8 cellular contexts compared by ENCODE assay signal in the genomic region with DNA sequence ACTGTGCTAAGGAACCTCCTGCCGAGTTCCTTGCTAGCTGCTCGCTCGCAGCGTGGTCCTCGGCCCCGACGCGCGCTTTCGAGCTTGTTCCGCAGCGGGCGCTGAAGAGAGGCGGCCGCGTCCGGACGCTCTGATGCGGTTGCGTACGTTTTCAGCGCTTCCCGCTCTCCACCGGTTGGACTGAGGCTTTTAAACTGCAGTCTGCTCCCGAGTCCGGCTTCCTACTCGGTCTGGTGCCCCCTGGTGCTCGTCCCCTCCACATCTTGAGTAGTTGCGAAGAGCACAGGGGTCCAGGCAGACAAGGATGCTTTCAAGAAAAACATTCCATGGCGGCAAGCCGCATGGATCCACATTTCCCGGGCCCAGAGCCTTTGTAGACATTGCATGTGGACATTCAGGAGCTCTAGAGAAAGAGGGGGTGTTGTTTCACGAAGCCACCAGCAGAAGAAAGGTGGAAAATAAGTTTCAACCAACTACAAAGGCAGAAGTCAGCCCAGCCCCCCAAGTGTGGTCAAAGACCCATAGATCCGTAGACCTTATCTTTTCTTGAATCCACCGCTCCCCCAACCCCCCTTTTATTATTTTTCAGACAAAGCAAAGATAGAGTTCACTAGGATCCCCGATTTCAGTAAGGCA. TPM values are rescaled to one million over a fixed set of nuclear protein-coding genes. Genes with fewer than 3 reads are reported as not detected.
DNase-seq lines count a peak whose midpoint lies in the region; ATAC-seq, FAIRE-seq and TF ChIP-seq lines count a peak whose summit lies in the region.

No MANE protein-coding gene starts in this region.

- peak overlapping the region; percentile 67 for H3K9ac ChIP-seq in keratinocyte (ENCODE audit: control insufficient read depth, extremely low read depth, insufficient read depth, low read length)

- H3K4me2 ChIP-seq in keratinocyte (ENCODE audit: control insufficient read depth, extremely low read depth, insufficient read depth, low read depth, low read length), result peak overlapping the region; percentile 98

- no peaks in the 10 kb centered on the region for H3K27me3 ChIP-seq in keratinocyte (ENCODE audit: control insufficient read depth, extremely low read depth, insufficient read depth, low read length)

- peak overlapping the region; percentile 76 for H2AFZ ChIP-seq in keratinocyte (ENCODE audit: control insufficient read depth, low read length)

- FAIRE-seq in keratinocyte (lab: Jason Lieb, UNC), result peak; percentile 74

- peaks cover 19% of the 10 kb centered on the region for H3K36me3 Mint-ChIP-seq in activated B cell treated with CpG ODN at 0.5 μM for 24 hours (ENCODE audit: low read depth)
- H3K36me3 Mint-ChIP-seq in central memory CD8-positive, alpha-beta T cell (ENCODE audit: insufficient read depth), result peaks cover 21% of the 10 kb centered on the region

- intact Hi-C loops in activated B cell treated with CpG ODN at 0.5 μM for 24 hours (cut with micrococcal nuclease), result loop anchor here (1.0 to 2.0 kb wide), 9 partner anchors 32 to 183 kb away; no protein-coding TSS in a partner anchor

- H3K9me1 ChIP-seq in keratinocyte (ENCODE audit: control insufficient read depth, extremely low read depth, insufficient read depth, low read length), result no peaks in the 10 kb centered on the region

- H3K27ac ChIP-seq in keratinocyte (ENCODE audit: control insufficient read depth, insufficient read depth, low read length), result peak overlapping the region; percentile 63

- peaks cover 36% of the 10 kb centered on the region for H3K79me2 ChIP-seq in keratinocyte (ENCODE audit: control insufficient read depth, insufficient read depth, low read length)

- ATAC-seq in GM18873 (IDR thresholded peaks at IDR 0.05; ENCODE audit: low FRiP score, unreplicated experiment) (peak; percentile 43), HG03135 (IDR thresholded peaks at IDR 0.05; ENCODE audit: unreplicated experiment) (peak; percentile 36), activated B cell treated with CpG ODN at 0.5 μM for 24 hours (ENCODE audit: low read depth) (peak; percentile 47)
- peak; percentile 16 for ATAC-seq in central memory CD8-positive, alpha-beta T cell (replicated peaks; ENCODE audit: extremely low read depth, poor library complexity, severe bottlenecking)

- peaks cover 25% of the 10 kb centered on the region for H3K4me1 ChIP-seq in keratinocyte (ENCODE audit: control insufficient read depth, extremely low read depth, insufficient read depth, low read length)

- no peaks in the 10 kb centered on the region for H3K27me3 Mint-ChIP-seq in activated B cell treated with CpG ODN at 0.5 μM for 24 hours
- H3K27me3 Mint-ChIP-seq in central memory CD8-positive, alpha-beta T cell, result no peaks in the 10 kb centered on the region

- no peaks in the 10 kb centered on the region for H3K36me3 ChIP-seq in keratinocyte (ENCODE audit: control insufficient read depth in 2 of 2, extremely low read depth in 1 of 2, insufficient read depth in 2 of 2, low read length in 2 of 2)

- CTCF ChIA-PET in activated B cell treated with CpG ODN at 0.5 μM for 24 hours (lab: Charles Lee), result interaction anchor here (0.7 to 6.2 kb wide), 36 partner anchors 8 to 181 kb away, joined by 3 to 87 read pairs (median 4); no protein-coding TSS in a partner anchor

- peaks cover 24% of the 10 kb centered on the region for H4K20me1 ChIP-seq in keratinocyte (ENCODE audit: control insufficient read depth, extremely low read depth, insufficient read depth, low read length)

- H3K27ac Mint-ChIP-seq in activated B cell treated with CpG ODN at 0.5 μM for 24 hours, result no peak overlapping the region
- H3K27ac Mint-ChIP-seq in central memory CD8-positive, alpha-beta T cell (ENCODE audit: low read depth), result no peak overlapping the region

- no peak for TF ChIP-seq CTCF in activated B cell treated with CpG ODN at 0.5 μM for 24 hours (IDR thresholded peaks at IDR 0.05)
- TF ChIP-seq CTCF in keratinocyte (optimal IDR thresholded peaks at IDR 0.05 in 1 of 3, IDR thresholded peaks at IDR 0.05 in 1 of 3, conservative IDR thresholded peaks at IDR 0.05 in 1 of 3; ENCODE audit: extremely low read depth in 1 of 3, insufficient read depth in 2 of 3, low read length in 3 of 3), result peak; percentile 69 to 79 (median 77)

- DNase-seq in AG08396 (ENCODE audit: low spot score), result peak; percentile 87
- DNase-seq in NCI-H2227 (lab: John Stamatoyannopoulos, UW; ENCODE audit: unreplicated experiment), result peak; percentile 85
- DNase-seq in activated B cell treated with CpG ODN at 0.5 μM for 24 hours, result peak; percentile 78
- peak; percentile 55 to 70 for DNase-seq in central memory CD8-positive, alpha-beta T cell (ENCODE audit: low spot score in 2 of 2)
- DNase-seq in keratinocyte (ENCODE audit: low read depth, low spot score), result peak; percentile 79
- peak; percentile 75 for DNase-seq in stimulated activated CD4-positive, alpha-beta T cell treated with anti-CD3 and anti-CD28 coated beads, Interleukin-12 subunit alpha, Interleukin-12 subunit beta, amount 100 ng/mL, for 4 hours

- H3K9me3 ChIP-seq in keratinocyte (ENCODE audit: control insufficient read depth, low read depth, low read length), result no peaks in the 10 kb centered on the region

- dilution Hi-C loops in keratinocyte (cut with MboI; ENCODE audit: extremely low pct_ligation_motif_present, low sequenced_read_pairs), result no loop called here

- H3K4me3 ChIP-seq in keratinocyte (ENCODE audit: control insufficient read depth in 2 of 3, extremely low read depth in 1 of 3, insufficient read depth in 2 of 3, low read depth in 1 of 3, low read length in 3 of 3), result peak overlapping the region; percentile 28 to 79 (median 47)

- H3K9me3 Mint-ChIP-seq in activated B cell treated with CpG ODN at 0.5 μM for 24 hours, result no peaks in the 10 kb centered on the region
- H3K9me3 Mint-ChIP-seq in central memory CD8-positive, alpha-beta T cell, result no peaks in the 10 kb centered on the region

- H3K4me3 Mint-ChIP-seq in activated B cell treated with CpG ODN at 0.5 μM for 24 hours, result no peak overlapping the region
- no peak overlapping the region for H3K4me3 Mint-ChIP-seq in central memory CD8-positive, alpha-beta T cell

- POLR2A ChIA-PET in activated B cell treated with CpG ODN at 0.5 μM for 24 hours (lab: Charles Lee), result interaction anchor here (0.6 to 5.6 kb wide), 28 partner anchors 9 to 198 kb away, joined by 3 to 93 read pairs (median 8); a partner anchor contains a TSS

- H3K4me1 Mint-ChIP-seq in activated B cell treated with CpG ODN at 0.5 μM for 24 hours, result peaks cover 23% of the 10 kb centered on the region
- peaks cover 29% of the 10 kb centered on the region for H3K4me1 Mint-ChIP-seq in central memory CD8-positive, alpha-beta T cell

RNA-seq across cellular contexts. Expression of a gene that starts 1.1 kb away (rescaled TPM):
- 142 and 155 TPM in 2 replicates for total RNA-seq in activated B cell treated with CpG ODN at 0.5 μM for 24 hours
- polyA plus RNA-seq in keratinocyte, result 72.3 to 127 TPM (median 73.9 TPM) in 3 replicates
- polyA plus RNA-seq in keratinocyte (2011; ENCODE audit: low read depth), result 360 TPM
- 92.3 and 106 TPM in 2 replicates for polyA plus RNA-seq in keratinocyte (2011; cell fraction: cytosol; rRNA removed)
- polyA plus RNA-seq in keratinocyte (2011; cell fraction: nucleus; rRNA removed), result 202 and 258 TPM in 2 replicates
- 79.1 and 106 TPM in 2 replicates for polyA plus RNA-seq in keratinocyte (2012; ENCODE audit: low replicate concordance)
- polyA minus RNA-seq in keratinocyte, result 289 to 460 TPM (median 360 TPM) in 3 replicates
- 279 TPM for polyA minus RNA-seq in keratinocyte (2011; cell fraction: cytosol; rRNA and poly(A)+ RNA removed)
- 384 and 783 TPM in 2 replicates for polyA minus RNA-seq in keratinocyte (2011; cell fraction: nucleus; rRNA and poly(A)+ RNA removed)

Comparison
In these comparisons a context has a peak if more than half of its experiments do, and no peak if none do; other contexts are left out.
1. Peak in every context shown above with its lines: DNase-seq, ATAC-seq, H3K4me3 ChIP-seq and H3K27ac ChIP-seq.